Comparison of ENCODE assay signal across 28 cellular contexts in genomic region chr19:46423194-46423593, GRCh38. TPM values are rescaled to one million over a fixed set of nuclear protein-coding genes. Genes with fewer than 3 reads are reported as not detected.
"Had no signal": no experiment of that assay in that cellular context is flagged by ENCODE, and none has a peak within 500 bp of the region (broad histone marks: within the 10 kb centered on the region; RNA-seq: fewer than 3 reads in every experiment).

No MANE protein-coding gene starts in this region.

- H3K4me2 ChIP-seq: KMS-11, PC-9 had no signal

- H3K9ac ChIP-seq: KMS-11 had no signal

- ATAC-seq: activated CD8-positive, alpha-beta memory T cell treated with anti-CD3 and anti-CD28 coated beads, Interleukin-2, amount 10 ng/mL, durations not matched to agents 7 days and 5 days; activated naive CD4-positive, alpha-beta T cell treated with anti-CD3 and anti-CD28 coated beads, Interleukin-2, amount 50 U/mL, for 72 hours; activated naive CD8-positive, alpha-beta T cell treated with anti-CD3 and anti-CD28 coated beads, Interleukin-2, amount 50 U/mL, for 24 hours; T-helper 17 cell; WTC11 had no signal

- H3K36me3 Mint-ChIP-seq: activated CD8-positive, alpha-beta memory T cell treated with anti-CD3 and anti-CD28 coated beads, Interleukin-2, amount 10 ng/mL, durations not matched to agents 7 days and 5 days; activated naive CD4-positive, alpha-beta T cell treated with anti-CD3 and anti-CD28 coated beads, Interleukin-2, amount 50 U/mL, for 72 hours; WTC11 had no signal

- H3K27ac ChIP-seq: KMS-11, PC-9 had no signal

- H3K9me3 Mint-ChIP-seq: activated naive CD4-positive, alpha-beta T cell treated with anti-CD3 and anti-CD28 coated beads, Interleukin-2, amount 50 U/mL, for 72 hours; activated naive CD8-positive, alpha-beta T cell treated with anti-CD3 and anti-CD28 coated beads, Interleukin-2, amount 50 U/mL, for 24 hours; activated T-cell treated with anti-CD3 and anti-CD28 coated beads, Interleukin-2, amount 50 U/mL, for 24 hours; WTC11 had no signal

- H3K4me3 Mint-ChIP-seq: activated CD8-positive, alpha-beta memory T cell treated with anti-CD3 and anti-CD28 coated beads, Interleukin-2, amount 10 ng/mL, durations not matched to agents 7 days and 5 days; activated naive CD8-positive, alpha-beta T cell treated with anti-CD3 and anti-CD28 coated beads, Interleukin-2, amount 50 U/mL, for 24 hours; activated T-cell treated with anti-CD3 and anti-CD28 coated beads, Interleukin-2, amount 50 U/mL, for 24 hours; T-helper 17 cell; WTC11 had no signal

- H3K4me3 ChIP-seq: PC-9 had no signal

- DNase-seq: activated CD4-positive, alpha-beta T cell treated with anti-CD3 and anti-CD28 coated beads for 48 hours; activated CD4-positive, alpha-beta T cell treated with anti-CD3 and anti-CD28 coated beads, Interleukin-2, amount 50 U/mL, for 48 hours; activated CD4-positive, CD25-positive, alpha-beta regulatory T cell treated with anti-CD3 and anti-CD28 coated beads, Interleukin-2, amount 50 U/mL, for 72 hours; activated CD8-positive, alpha-beta memory T cell treated with anti-CD3 and anti-CD28 coated beads, Interleukin-2, amount 10 ng/mL, durations not matched to agents 7 days and 5 days; activated effector memory CD4-positive, alpha-beta T cell treated with anti-CD3 and anti-CD28 coated beads, Interleukin-2, amount 50 U/mL, for 16 hours; activated naive CD4-positive, alpha-beta T cell treated with Interleukin-2 at 50 U/mL for 16 hours; activated naive CD8-positive, alpha-beta T cell treated with anti-CD3 and anti-CD28 coated beads, Interleukin-2, amount 50 U/mL, for 24 hours; activated T-cell treated with anti-CD3 and anti-CD28 coated beads, Interleukin-2, amount 50 U/mL, for 24 hours; amygdala; caudate nucleus; NCI-H1092; NCI-H1417; NCI-H1930; NCI-H2171; NCI-H226; NCI-H526; NCI-H82; NK-92 treated with Interleukin-12 subunit alpha and Interleukin-12 subunit beta, amount 100 ng/mL, for 24 hours; PC-9; SHP77 treated with DMSO at 0.1 percent for 48 hours; T-helper 17 cell; T-helper 9 cell had no signal

- H3K27ac Mint-ChIP-seq: activated CD8-positive, alpha-beta memory T cell treated with anti-CD3 and anti-CD28 coated beads, Interleukin-2, amount 10 ng/mL, durations not matched to agents 7 days and 5 days; activated naive CD4-positive, alpha-beta T cell treated with anti-CD3 and anti-CD28 coated beads, Interleukin-2, amount 50 U/mL, for 72 hours; activated naive CD8-positive, alpha-beta T cell treated with anti-CD3 and anti-CD28 coated beads, Interleukin-2, amount 50 U/mL, for 24 hours; activated T-cell treated with anti-CD3 and anti-CD28 coated beads, Interleukin-2, amount 50 U/mL, for 24 hours; T-helper 17 cell had no signal

- H2AFZ ChIP-seq: PC-9 had no signal

RNA-seq across cellular contexts. Expression of gene PNMA8C, which starts 5.5 kb away (rescaled TPM):
- total RNA-seq: activated CD8-positive, alpha-beta memory T cell treated with anti-CD3 and anti-CD28 coated beads, Interleukin-2, amount 10 ng/mL, durations not matched to agents 7 days and 5 days; activated naive CD4-positive, alpha-beta T cell treated with anti-CD3 and anti-CD28 coated beads, Interleukin-2, amount 50 U/mL, for 72 hours; MCF 10A; NCI-H460; PC-9; SK-MEL-5 had no signal

RNA-seq across cellular contexts. Expression of gene CCDC8, which starts 9.8 kb away (rescaled TPM):
- total RNA-seq: activated CD8-positive, alpha-beta memory T cell treated with anti-CD3 and anti-CD28 coated beads, Interleukin-2, amount 10 ng/mL, durations not matched to agents 7 days and 5 days; activated naive CD4-positive, alpha-beta T cell treated with anti-CD3 and anti-CD28 coated beads, Interleukin-2, amount 50 U/mL, for 72 hours; MCF 10A; NCI-H460; SK-MEL-5; T-helper 17 cell had no signal

RNA-seq across cellular contexts. Expression of gene PNMA8A, which starts 48.2 kb away (rescaled TPM):
- total RNA-seq: activated naive CD4-positive, alpha-beta T cell treated with anti-CD3 and anti-CD28 coated beads, Interleukin-2, amount 50 U/mL, for 72 hours; NCI-H460; PC-9; T-helper 17 cell had no signal
